In genomic region chrX:925652-926061, GRCh38 we compare ENCODE assay signal across 14 cellular contexts.
"Had no signal": no experiment of that assay in that cellular context is flagged by ENCODE, and none has a peak within 500 bp of the region (broad histone marks: within the 10 kb centered on the region; RNA-seq: fewer than 3 reads in every experiment).

No MANE protein-coding gene starts in this region.

- H3K4me3 ChIP-seq: left ventricle myocardium inferior, right atrium auricular region, vagina had no signal

- H3K27ac ChIP-seq: foreskin keratinocyte, left ventricle myocardium inferior, right atrium auricular region, vagina had no signal

- H3K27me3 Mint-ChIP-seq: dendritic cell treated with granulocyte-macrophage colony-stimulating factor and Interleukin-4, amounts not matched to agents 40 ng/mL and 50 ng/mL, for 4 days; effector memory CD8-positive, alpha-beta T cell had no signal

- H3K4me1 ChIP-seq: foreskin keratinocyte, left ventricle myocardium inferior, right atrium auricular region, vagina had no signal

- H3K4me3 Mint-ChIP-seq: dendritic cell treated with granulocyte-macrophage colony-stimulating factor and Interleukin-4, amounts not matched to agents 40 ng/mL and 50 ng/mL, for 4 days; effector memory CD8-positive, alpha-beta T cell; immature natural killer cell; naive B cell; nephron progenitor cell had no signal

- H3K4me1 Mint-ChIP-seq: immature natural killer cell, naive B cell had no signal

- H3K27me3 ChIP-seq: foreskin keratinocyte, right atrium auricular region, vagina had no signal

- DNase-seq: effector memory CD8-positive, alpha-beta T cell; foreskin keratinocyte; immature natural killer cell; left ventricle myocardium inferior; mesendoderm; naive B cell; nephron progenitor cell; small intestine; stimulated activated CD4-positive, alpha-beta T cell treated with anti-CD3 and anti-CD28 coated beads, Interleukin-2, amount 100 ng/mL, for 48 hours; stimulated activated naive CD4-positive, alpha-beta T cell treated with Interleukin-2 at 50 U/mL for 16 hours; trophoblast cell had no signal

- H3K36me3 Mint-ChIP-seq: immature natural killer cell, naive B cell had no signal

- ATAC-seq: effector memory CD8-positive, alpha-beta T cell; foreskin keratinocyte had no signal

- H3K9me3 ChIP-seq: right atrium auricular region, vagina had no signal

- H3K9me3 Mint-ChIP-seq: dendritic cell treated with granulocyte-macrophage colony-stimulating factor and Interleukin-4, amounts not matched to agents 40 ng/mL and 50 ng/mL, for 4 days; effector memory CD8-positive, alpha-beta T cell; immature natural killer cell; nephron progenitor cell had no signal

- H3K36me3 ChIP-seq: left ventricle myocardium inferior, right atrium auricular region, vagina had no signal

- H3K27ac Mint-ChIP-seq: dendritic cell treated with granulocyte-macrophage colony-stimulating factor and Interleukin-4, amounts not matched to agents 40 ng/mL and 50 ng/mL, for 4 days; effector memory CD8-positive, alpha-beta T cell; immature natural killer cell; naive B cell; nephron progenitor cell had no signal
